1 cellular context compared by ENCODE assay signal in the genomic region with DNA sequence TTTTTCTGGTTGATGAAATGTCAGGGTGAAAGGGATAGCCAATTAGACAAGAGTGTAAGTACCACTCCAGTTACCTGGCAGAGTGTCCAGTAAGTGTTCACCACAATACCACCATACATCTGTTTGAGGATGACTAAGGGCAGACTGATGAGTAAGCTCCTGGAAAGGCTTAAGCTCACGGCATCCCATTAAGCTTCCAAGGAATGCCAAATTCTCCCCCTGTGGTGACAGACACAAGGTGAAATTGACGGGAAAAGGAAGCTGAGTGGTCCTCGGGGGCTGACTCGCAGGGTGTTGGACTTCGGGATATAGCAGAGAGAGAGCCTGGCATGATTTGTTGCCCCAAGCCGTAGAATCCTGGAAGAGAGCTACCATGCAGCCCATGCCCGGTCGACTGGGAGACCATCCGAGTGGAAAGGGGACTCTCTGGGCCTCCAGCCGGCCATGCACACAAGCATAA.
A peak's percentile ranks its signal among the peaks of the same experiment; 100 is the strongest.
TF ChIP-seq lines count a peak whose summit lies in the region.

No MANE protein-coding gene starts in this region.

TF ChIP-seq in H1, 55 proteins besides CTCF, POLR2A, EP300 and RAD21:
- TF ChIP-seq TCF12 (IDR thresholded peaks at IDR 0.05; ENCODE audit: low read depth, low read length): no peak
- TF ChIP-seq EGR1 (IDR thresholded peaks at IDR 0.05; ENCODE audit: borderline replicate concordance, low read depth, low read length): no peak
- peak; percentile 35 for TF ChIP-seq NANOG (IDR thresholded peaks at IDR 0.05; ENCODE audit: insufficient read depth, low read depth, low read length, poor library complexity, severe bottlenecking)
- TF ChIP-seq SIX5 (IDR thresholded peaks at IDR 0.05; ENCODE audit: low read depth, low read length): no peak
- TF ChIP-seq KDM1A (IDR thresholded peaks at IDR 0.05; ENCODE audit: borderline replicate concordance, low read length): no peak
- peak; percentile 59; the same call in 1 of the 2 replicates for TF ChIP-seq JUND (IDR thresholded peaks at IDR 0.05; ENCODE audit: low read length)
- TF ChIP-seq, protein P1, sequence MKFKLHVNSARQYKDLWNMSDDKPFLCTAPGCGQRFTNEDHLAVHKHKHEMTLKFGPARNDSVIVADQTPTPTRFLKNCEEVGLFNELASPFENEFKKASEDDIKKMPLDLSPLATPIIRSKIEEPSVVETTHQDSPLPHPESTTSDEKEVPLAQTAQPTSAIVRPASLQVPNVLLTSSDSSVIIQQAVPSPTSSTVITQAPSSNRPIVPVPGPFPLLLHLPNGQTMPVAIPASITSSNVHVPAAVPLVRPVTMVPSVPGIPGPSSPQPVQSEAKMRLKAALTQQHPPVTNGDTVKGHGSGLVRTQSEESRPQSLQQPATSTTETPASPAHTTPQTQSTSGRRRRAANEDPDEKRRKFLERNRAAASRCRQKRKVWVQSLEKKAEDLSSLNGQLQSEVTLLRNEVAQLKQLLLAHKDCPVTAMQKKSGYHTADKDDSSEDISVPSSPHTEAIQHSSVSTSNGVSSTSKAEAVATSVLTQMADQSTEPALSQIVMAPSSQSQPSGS (IDR thresholded peaks at IDR 0.05; ENCODE audit: low read length): no peak
- TF ChIP-seq KDM4A (IDR thresholded peaks at IDR 0.05; ENCODE audit: low read depth, low read length, severe bottlenecking): no peak
- TF ChIP-seq TEAD4 (IDR thresholded peaks at IDR 0.05; ENCODE audit: low read depth, low read length): peak; percentile 94
- TF ChIP-seq GTF2F1 (IDR thresholded peaks at IDR 0.05; ENCODE audit: borderline replicate concordance, low read depth, low read length): no peak
